In the genomic region with DNA sequence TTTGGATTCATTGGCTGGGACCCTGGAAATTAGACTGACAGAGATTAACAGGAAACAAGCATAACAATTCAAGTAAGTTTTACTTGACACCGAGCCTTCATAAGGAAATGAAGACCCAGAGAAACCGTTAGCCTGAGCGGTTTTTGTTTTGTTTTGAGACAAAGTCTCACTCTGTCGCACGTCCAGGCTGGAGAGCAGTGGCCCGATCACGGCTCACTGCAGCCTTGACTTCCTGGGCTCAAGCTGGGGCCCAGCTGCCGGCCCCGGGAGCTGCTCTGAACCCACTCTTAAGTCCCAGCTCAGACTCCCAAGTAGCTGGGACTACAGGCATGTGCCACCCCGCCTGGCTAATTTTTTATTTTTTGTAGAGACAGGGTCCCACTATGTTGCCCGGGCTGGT, we compare ENCODE assay signal across 8 cellular contexts.
A peak's percentile ranks its signal among the peaks of the same experiment; 100 is the strongest.
DNase-seq lines count a peak whose midpoint lies in the region; ATAC-seq and TF ChIP-seq lines count a peak whose summit lies in the region.

No MANE protein-coding gene starts in this region.

- DNase-seq in CD1c-positive myeloid dendritic cell (ENCODE audit: extremely low spot score) (peak; percentile 41), lung (ENCODE audit: low spot score) (no peak), NCI-H1092 treated with DMSO at 0.1 percent for 48 hours (lab: John Stamatoyannopoulos, UW) (no peak), SKM-1 treated with dmso at 0.1 percent for 144 hours (lab: John Stamatoyannopoulos, UW; ENCODE audit: unreplicated experiment) (no peak), substantia nigra (lab: John Stamatoyannopoulos, UW) (no peak), ACHN (no peak)
- DNase-seq in T-helper 2 cell treated with Interferon-gamma antibody and Interleukin-4, amounts not matched to agents 5 μg/mL and 100 μg/mL, for 36 hours (ENCODE audit: low spot score), result no peak

- no peaks in the 10 kb centered on the region for H3K9me3 ChIP-seq in lung (ENCODE audit: control insufficient read depth in 2 of 2, insufficient read depth in 1 of 2, low read length in 1 of 2)

- H3K27ac ChIP-seq in lung (ENCODE audit: low read depth in 1 of 2, low read length in 1 of 2), result peak overlapping the region; percentile 10 to 29
- no peak overlapping the region for H3K27ac ChIP-seq in substantia nigra (ENCODE audit: low read depth, low read length, poor library complexity, severe bottlenecking)

- no peak overlapping the region for H3K4me3 ChIP-seq in lung

- H3K36me3 ChIP-seq in lung (ENCODE audit: control insufficient read depth in 2 of 2, insufficient read depth in 2 of 2, low read length in 2 of 2), result peaks cover 0 to 2% of the 10 kb centered on the region in 2 donors

- H3K4me1 Mint-ChIP-seq in T-helper 2 cell treated with Interferon-gamma antibody and Interleukin-4, amounts not matched to agents 5 μg/mL and 100 μg/mL, for 36 hours (ENCODE audit: low read depth), result peaks cover 79% of the 10 kb centered on the region

- no peaks in the 10 kb centered on the region for H3K9me3 Mint-ChIP-seq in T-helper 2 cell treated with Interferon-gamma antibody and Interleukin-4, amounts not matched to agents 5 μg/mL and 100 μg/mL, for 36 hours

- TF ChIP-seq CTCF in lung (IDR thresholded peaks at IDR 0.05; ENCODE audit: control extremely low read depth, extremely low read depth), result no peak

- peaks cover 57% of the 10 kb centered on the region for H3K36me3 Mint-ChIP-seq in T-helper 2 cell treated with Interferon-gamma antibody and Interleukin-4, amounts not matched to agents 5 μg/mL and 100 μg/mL, for 36 hours (ENCODE audit: low read depth)

- peak overlapping the region; percentile 97 for H3K27ac Mint-ChIP-seq in T-helper 2 cell treated with Interferon-gamma antibody and Interleukin-4, amounts not matched to agents 5 μg/mL and 100 μg/mL, for 36 hours

- in situ Hi-C loops in ACHN (cut with HindIII; ENCODE audit: low pct_ligation_motif_present, low pct_unique_long_range_greater_than_20kb, low sequenced_read_pairs), result no loop called here

- no peaks in the 10 kb centered on the region for H3K27me3 ChIP-seq in lung (ENCODE audit: control insufficient read depth, insufficient read depth)

- H3K4me3 Mint-ChIP-seq in T-helper 2 cell treated with Interferon-gamma antibody and Interleukin-4, amounts not matched to agents 5 μg/mL and 100 μg/mL, for 36 hours, result peak overlapping the region; percentile 96

- ATAC-seq in GM21390 (IDR thresholded peaks at IDR 0.05; ENCODE audit: unreplicated experiment) (peak; percentile 36), lung (ENCODE audit: insufficient read depth, low FRiP score) (no peak)

- H3K27me3 Mint-ChIP-seq in T-helper 2 cell treated with Interferon-gamma antibody and Interleukin-4, amounts not matched to agents 5 μg/mL and 100 μg/mL, for 36 hours (ENCODE audit: low read depth), result no peaks in the 10 kb centered on the region

- H3K4me1 ChIP-seq in lung (ENCODE audit: control insufficient read depth in 2 of 2, insufficient read depth in 2 of 2, low read length in 2 of 2), result peaks cover 5 to 24% of the 10 kb centered on the region in 2 donors

- WGBS in lung, 2 donors, result 28 to 46% methylated on average over 11 of the region's 11 CpGs
